ENCODE assay signal across 13 cellular contexts in genomic region chr1:235887676-235888075, GRCh38. TPM values are rescaled to one million over a fixed set of nuclear protein-coding genes. Genes with fewer than 3 reads are reported as not detected.
DNase-seq lines count a peak whose midpoint lies in the region; ATAC-seq and TF ChIP-seq lines count a peak whose summit lies in the region.
"Had no signal": no experiment of that assay in that cellular context is flagged by ENCODE, and none has a peak within 500 bp of the region (broad histone marks: within the 10 kb centered on the region; RNA-seq: fewer than 3 reads in every experiment).

No MANE protein-coding gene starts in this region.

- peaks cover 2% of the 10 kb centered on the region for H3K36me3 Mint-ChIP-seq in activated naive CD4-positive, alpha-beta T cell treated with anti-CD3 and anti-CD28 coated beads, Interleukin-2, amount 10 ng/mL, durations not matched to agents 7 days and 5 days
- H3K36me3 Mint-ChIP-seq in activated naive CD4-positive, alpha-beta T cell treated with anti-CD3 and anti-CD28 coated beads, Interleukin-2, amount 50 U/mL, for 72 hours = peaks cover 0 to 7% of the 10 kb centered on the region in 2 donors
- no peaks in the 10 kb centered on the region for H3K36me3 Mint-ChIP-seq in stimulated activated naive CD8-positive, alpha-beta T cell treated with anti-CD3 and anti-CD28 coated beads, Interleukin-15, Interleukin-2, amounts not matched to agents 100 ng/mL and 50 ng/mL, for 24 hours (ENCODE audit: low read depth)

- H3K36me3 ChIP-seq in transverse colon = no peaks in the 10 kb centered on the region

- H3K27me3 Mint-ChIP-seq in activated naive CD4-positive, alpha-beta T cell treated with anti-CD3 and anti-CD28 coated beads, Interleukin-2, amount 10 ng/mL, durations not matched to agents 7 days and 5 days = peaks cover 6% of the 10 kb centered on the region
- no peaks in the 10 kb centered on the region for H3K27me3 Mint-ChIP-seq in stimulated activated naive CD8-positive, alpha-beta T cell treated with anti-CD3 and anti-CD28 coated beads, Interleukin-15, Interleukin-2, amounts not matched to agents 100 ng/mL and 50 ng/mL, for 24 hours

- no peak overlapping the region for H3K27ac ChIP-seq in transverse colon

- WGBS in transverse colon (ENCODE audit: low coverage in 1 of 2), 2 donors = 65 to 76% methylated on average over 2 of the region's 2 CpGs

- intact Hi-C loops in transverse colon (cut with DNase I; ENCODE audit: low total_unique reads) = no loop called here

- DNase-seq in activated naive CD4-positive, alpha-beta T cell treated with anti-CD3 and anti-CD28 coated beads, Interleukin-2, amount 10 ng/mL, durations not matched to agents 7 days and 5 days = no peak
- DNase-seq in activated naive CD4-positive, alpha-beta T cell treated with Interleukin-2 at 50 U/mL for 16 hours = no peak
- no peak for DNase-seq in activated naive CD4-positive, alpha-beta T cell treated with anti-CD3 and anti-CD28 coated beads, Interleukin-2, amount 50 U/mL, for 72 hours (ENCODE audit: low spot score in 2 of 2)
- DNase-seq in stimulated activated naive CD4-positive, alpha-beta T cell treated with Interleukin-2 at 50 U/mL for 16 hours (lab: John Stamatoyannopoulos, UW) = no peak
- DNase-seq in transverse colon = no peak
- DNase-seq: dorsolateral prefrontal cortex, EL, NCI-H1105, NCI-H524, Right ventricle myocardium superior had no signal

- peak overlapping the region; percentile 97 for H3K27ac Mint-ChIP-seq in activated naive CD4-positive, alpha-beta T cell treated with anti-CD3 and anti-CD28 coated beads, Interleukin-2, amount 10 ng/mL, durations not matched to agents 7 days and 5 days
- H3K27ac Mint-ChIP-seq in activated naive CD4-positive, alpha-beta T cell treated with anti-CD3 and anti-CD28 coated beads, Interleukin-2, amount 50 U/mL, for 72 hours = peak overlapping the region; percentile 87 to 91
- H3K27ac Mint-ChIP-seq in stimulated activated naive CD8-positive, alpha-beta T cell treated with anti-CD3 and anti-CD28 coated beads, Interleukin-15, Interleukin-2, amounts not matched to agents 100 ng/mL and 50 ng/mL, for 24 hours = peak overlapping the region; percentile 93

- CTCF ChIA-PET in activated naive CD4-positive, alpha-beta T cell treated with anti-CD3 and anti-CD28 coated beads, Interleukin-2, amount 10 ng/mL, durations not matched to agents 7 days and 5 days (lab: Charles Lee) = interaction anchor here (1.1 to 2.0 kb wide), 6 partner anchors 9 to 84 kb away, joined by 3 to 7 read pairs (median 4); no protein-coding TSS in a partner anchor

- no peaks in the 10 kb centered on the region for H3K9me3 ChIP-seq in transverse colon

- peaks cover 38% of the 10 kb centered on the region for H3K4me1 Mint-ChIP-seq in activated naive CD4-positive, alpha-beta T cell treated with anti-CD3 and anti-CD28 coated beads, Interleukin-2, amount 10 ng/mL, durations not matched to agents 7 days and 5 days
- peaks cover 71% of the 10 kb centered on the region for H3K4me1 Mint-ChIP-seq in stimulated activated naive CD8-positive, alpha-beta T cell treated with anti-CD3 and anti-CD28 coated beads, Interleukin-15, Interleukin-2, amounts not matched to agents 100 ng/mL and 50 ng/mL, for 24 hours (ENCODE audit: low read depth)

- no peak for TF ChIP-seq CTCF in transverse colon (IDR thresholded peaks at IDR 0.05)

- in situ Hi-C loops in transverse colon (cut with MboI; ENCODE audit: low pct_ligation_motif_present in 1 of 4, low pct_unique_long_range_greater_than_20kb in 1 of 4, low sequenced_read_pairs in 3 of 4) = no loop called here

- H3K4me1 ChIP-seq in transverse colon = peaks cover 0 to 23% (median under 1%) of the 10 kb centered on the region in 4 donors

- no peaks in the 10 kb centered on the region for H3K9me3 Mint-ChIP-seq in activated naive CD4-positive, alpha-beta T cell treated with anti-CD3 and anti-CD28 coated beads, Interleukin-2, amount 10 ng/mL, durations not matched to agents 7 days and 5 days
- peaks cover 0 to 4% of the 10 kb centered on the region in 2 donors for H3K9me3 Mint-ChIP-seq in activated naive CD4-positive, alpha-beta T cell treated with anti-CD3 and anti-CD28 coated beads, Interleukin-2, amount 50 U/mL, for 72 hours
- no peaks in the 10 kb centered on the region for H3K9me3 Mint-ChIP-seq in stimulated activated naive CD8-positive, alpha-beta T cell treated with anti-CD3 and anti-CD28 coated beads, Interleukin-15, Interleukin-2, amounts not matched to agents 100 ng/mL and 50 ng/mL, for 24 hours

- ATAC-seq in HG03045 (IDR thresholded peaks at IDR 0.05; ENCODE audit: unreplicated experiment) (peak; percentile 21), HG03565 (IDR thresholded peaks at IDR 0.05; ENCODE audit: unreplicated experiment) (no peak)
- peak; percentile 12 to 54 for ATAC-seq in activated naive CD4-positive, alpha-beta T cell treated with anti-CD3 and anti-CD28 coated beads, Interleukin-2, amount 50 U/mL, for 72 hours

- no peak for TF ChIP-seq POLR2A in transverse colon (IDR thresholded peaks at IDR 0.05)

- H3K27me3 ChIP-seq in transverse colon = no peaks in the 10 kb centered on the region
- H3K27me3 ChIP-seq: dorsolateral prefrontal cortex had no signal

- no peak for TF ChIP-seq EP300 in transverse colon (IDR thresholded peaks at IDR 0.05; ENCODE audit: low read depth)

- no peak overlapping the region for H3K4me3 Mint-ChIP-seq in activated naive CD4-positive, alpha-beta T cell treated with anti-CD3 and anti-CD28 coated beads, Interleukin-2, amount 10 ng/mL, durations not matched to agents 7 days and 5 days
- H3K4me3 Mint-ChIP-seq in stimulated activated naive CD8-positive, alpha-beta T cell treated with anti-CD3 and anti-CD28 coated beads, Interleukin-15, Interleukin-2, amounts not matched to agents 100 ng/mL and 50 ng/mL, for 24 hours = peak overlapping the region; percentile 53

- no peak overlapping the region for H3K4me3 ChIP-seq in transverse colon

RNA-seq across cellular contexts. Expression of gene LYST, which starts 21.0 kb away (rescaled TPM):
- 10 to 100 TPM; 33.5 to 73.0 TPM for total RNA-seq in activated naive CD4-positive, alpha-beta T cell treated with anti-CD3 and anti-CD28 coated beads, Interleukin-2, amount 50 U/mL, for 72 hours
- 10 to 100 TPM; 22.8 to 46.7 (median 32.1) TPM for total RNA-seq in transverse colon
